21 cellular contexts compared by ENCODE assay signal in the genomic region with DNA sequence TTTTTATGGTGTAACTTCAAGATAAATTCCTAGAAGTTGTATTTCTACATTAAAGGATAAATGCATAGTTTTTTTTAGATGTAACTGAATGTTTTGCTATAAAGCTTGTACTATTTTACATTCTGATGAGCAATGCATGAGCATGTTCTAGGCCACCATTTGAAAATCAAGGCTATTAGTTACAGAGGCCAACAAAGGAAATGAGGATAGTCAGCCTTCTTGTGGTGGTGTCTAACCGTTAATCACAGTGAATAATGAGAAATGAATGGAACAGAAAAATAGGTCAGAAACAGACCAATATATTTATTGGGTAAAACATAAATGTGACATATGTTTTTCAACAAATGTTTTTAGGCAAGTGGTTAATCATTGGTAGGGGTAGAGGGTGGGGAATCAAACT.
"Had no signal": no experiment of that assay in that cellular context is flagged by ENCODE, and none has a peak within 500 bp of the region (broad histone marks: within the 10 kb centered on the region; RNA-seq: fewer than 3 reads in every experiment).

No MANE protein-coding gene starts in this region.

- H3K4me3 ChIP-seq: PC-9, Peyer's patch, SJSA1, SK-N-MC had no signal

- H3K36me3 ChIP-seq: Peyer's patch, SJSA1 had no signal

- FAIRE-seq: HepG2 had no signal

- DNase-seq: KG1, NCI-H1092 treated with DMSO at 0.1 percent for 48 hours, NCI-H1436, NCI-H187, NCI-H2029, NCI-H2081 treated with DMSO at 0.1 percent for 48 hours, NCI-H2171, NCI-H226, NCI-H446, NCI-H510A, NCI-H524 treated with DMSO at 0.1 percent for 48 hours, NCI-H69, NCI-H774, PC-9, Peyer's patch, Right ventricle myocardium superior, RPMI8226, SIG-M5 had no signal

- ATAC-seq: HepG2 had no signal

- H3K27me3 ChIP-seq: Peyer's patch, SJSA1 had no signal
